ENCODE assay signal across 37 cellular contexts in the genomic region with DNA sequence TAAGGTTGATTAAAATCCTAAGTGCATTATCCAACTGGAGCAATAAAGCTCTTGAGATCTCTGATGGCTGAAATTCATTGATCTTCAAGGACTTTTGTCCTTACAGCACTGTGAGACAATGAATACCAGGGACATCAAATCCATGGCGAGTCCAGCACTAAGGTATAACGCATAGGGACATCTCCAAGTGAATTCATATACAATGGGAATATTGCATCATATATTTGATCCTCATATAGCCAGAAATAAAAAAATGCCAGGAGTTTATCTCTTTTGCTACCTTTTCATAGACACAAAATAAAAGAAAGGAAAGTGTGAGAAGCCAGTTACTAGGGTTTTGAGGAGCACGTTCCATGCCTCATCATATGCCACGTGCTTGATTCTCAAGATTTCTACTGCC.
"Had no signal": no experiment of that assay in that cellular context is flagged by ENCODE, and none has a peak within 500 bp of the region (broad histone marks: within the 10 kb centered on the region; RNA-seq: fewer than 3 reads in every experiment).

No MANE protein-coding gene starts in this region.

- H3K9me3 ChIP-seq: MG63 had no signal

- H3K36me3 ChIP-seq: MG63 had no signal

- DNase-seq: Karpas-422, Kasumi-1, MG63, MM.1S, MV-4-11, NCI-H1048, NCI-H1092, NCI-H1092 treated with DMSO at 0.1 percent for 48 hours, NCI-H1105, NCI-H1105 treated with DMSO at 0.1 percent for 48 hours, NCI-H1417, NCI-H1417 treated with DMSO at 0.1 percent for 48 hours, NCI-H1436, NCI-H1436 treated with DMSO at 0.1 percent for 48 hours, NCI-H146, NCI-H1694, NCI-H1694 treated with DMSO at 0.1 percent for 48 hours, NCI-H187, NCI-H187 treated with DMSO at 0.1 percent for 48 hours, NCI-H1930, NCI-H2029, NCI-H2029 treated with DMSO at 0.1 percent for 48 hours, NCI-H2081, NCI-H2081 treated with DMSO at 0.1 percent for 48 hours, NCI-H2107, NCI-H2171, NCI-H2171 treated with DMSO at 0.1 percent for 48 hours, NCI-H2227 treated with DMSO at 0.1 percent for 48 hours, NCI-H226, NCI-H345, NCI-H446, NCI-H446 treated with DMSO at 0.1 percent for 48 hours, NCI-H510A, NCI-H510A treated with DMSO at 0.1 percent for 48 hours, NCI-H524, NCI-H524 treated with DMSO at 0.1 percent for 48 hours, NCI-H526 had no signal

- H3K27me3 ChIP-seq: MG63 had no signal

- H3K4me3 ChIP-seq: MG63 had no signal
